ENCODE assay signal across 21 cellular contexts in genomic region chr10:58773942-58774341, GRCh38.
A peak's percentile ranks its signal among the peaks of the same experiment; 100 is the strongest.
DNase-seq lines count a peak whose midpoint lies in the region; ATAC-seq and TF ChIP-seq lines count a peak whose summit lies in the region.
"Had no signal": no experiment of that assay in that cellular context is flagged by ENCODE, and none has a peak within 500 bp of the region (broad histone marks: within the 10 kb centered on the region; RNA-seq: fewer than 3 reads in every experiment).

No MANE protein-coding gene starts in this region.

- H3K18ac ChIP-seq in mesenchymal stem cell (ENCODE audit: low read depth in 1 of 2, low read length in 2 of 2): no peak overlapping the region

- no peaks in the 10 kb centered on the region for H3K9me3 ChIP-seq in left ventricle myocardium inferior (replicated peaks)
- no peaks in the 10 kb centered on the region for H3K9me3 ChIP-seq in mesenchymal stem cell (ENCODE audit: control insufficient read depth, low read length)
- H3K9me3 ChIP-seq in osteoblast (ENCODE audit: low read depth, low read length): no peaks in the 10 kb centered on the region
- no peaks in the 10 kb centered on the region for H3K9me3 ChIP-seq in ascending aorta
- no peaks in the 10 kb centered on the region for H3K9me3 ChIP-seq in breast epithelium
- H3K9me3 ChIP-seq: Peyer's patch had no signal

- H3K79me1 ChIP-seq in mesenchymal stem cell (replicated peaks; ENCODE audit: low read length, poor library complexity, severe bottlenecking): peaks cover 12% of the 10 kb centered on the region

- H3K4me2 ChIP-seq in mesenchymal stem cell (ENCODE audit: low read length, poor library complexity, severe bottlenecking) (no peak overlapping the region), osteoblast (ENCODE audit: insufficient read depth, low read length) (no peak overlapping the region)

- no peak overlapping the region for H3K14ac ChIP-seq in mesenchymal stem cell (ENCODE audit: low read length in 2 of 2)

- H3K23ac ChIP-seq in mesenchymal stem cell (ENCODE audit: low read length in 2 of 2): no peak overlapping the region

- peaks cover 32% of the 10 kb centered on the region for H3K79me2 ChIP-seq in osteoblast (ENCODE audit: insufficient read depth, low read length)

- no peak overlapping the region for H2AK5ac ChIP-seq in mesenchymal stem cell (ENCODE audit: low read length, severe bottlenecking)

- WGBS in mesenchymal stem cell: no CpG with 5 or more reads among the region's 1 CpG

- H3K4me1 ChIP-seq in left ventricle myocardium inferior (peaks cover 26% of the 10 kb centered on the region), mesenchymal stem cell (ENCODE audit: control insufficient read depth, insufficient read depth, low read depth, low read length) (peaks cover 6% of the 10 kb centered on the region), osteoblast (ENCODE audit: insufficient read depth, low read length) (peaks cover 35% of the 10 kb centered on the region), ascending aorta (peaks cover 0 to 6% of the 10 kb centered on the region in 2 donors), breast epithelium (no peaks in the 10 kb centered on the region)
- H3K4me1 ChIP-seq: Peyer's patch had no signal

- no peak for ATAC-seq in left cardiac atrium

- no peak overlapping the region for H4K8ac ChIP-seq in mesenchymal stem cell (ENCODE audit: low read length)

- no peak overlapping the region for H2BK5ac ChIP-seq in mesenchymal stem cell (ENCODE audit: low read depth, low read length, poor library complexity, severe bottlenecking)

- no peak for DNase-seq in left ventricle myocardium inferior
- DNase-seq in left cardiac atrium: no peak
- peak; percentile 45 for DNase-seq in fibroblast of peridontal ligament (ENCODE audit: extremely low read depth)
- no peak for DNase-seq in mesenchymal stem cell
- DNase-seq in superior temporal gyrus (ENCODE audit: extremely low spot score): no peak
- DNase-seq in osteoblast (ENCODE audit: insufficient read length, low spot score, missing footprints): no peak
- DNase-seq in ascending aorta (ENCODE audit: low spot score in 2 of 2): no peak
- DNase-seq in breast epithelium (ENCODE audit: low spot score in 2 of 2): no peak
- DNase-seq: 8988T; AML-193; Calu3; CD8-positive, alpha-beta memory T cell; DMS153; Karpas-422; NCI-H1417; NCI-H1694 treated with DMSO at 0.1 percent for 48 hours; NCI-H2081 treated with DMSO at 0.1 percent for 48 hours; NCI-H446; NCI-H526; Peyer's patch had no signal

- peak overlapping the region; percentile 46 for H3K9ac ChIP-seq in mesenchymal stem cell (ENCODE audit: low read length)

- H2BK15ac ChIP-seq in mesenchymal stem cell (ENCODE audit: low read depth, poor library complexity, severe bottlenecking): no peak overlapping the region

- H3K27me3 ChIP-seq in left ventricle myocardium inferior (ENCODE audit: low read depth): peaks cover 4% of the 10 kb centered on the region
- no peaks in the 10 kb centered on the region for H3K27me3 ChIP-seq in mesenchymal stem cell (ENCODE audit: control insufficient read depth in 1 of 2, insufficient read depth in 1 of 2, low read length in 2 of 2)
- no peaks in the 10 kb centered on the region for H3K27me3 ChIP-seq in osteoblast (ENCODE audit: insufficient read depth, low read length)
- H3K27me3 ChIP-seq in ascending aorta: no peaks in the 10 kb centered on the region
- no peaks in the 10 kb centered on the region for H3K27me3 ChIP-seq in breast epithelium
- H3K27me3 ChIP-seq: Peyer's patch had no signal

- H3K27ac ChIP-seq in left ventricle myocardium inferior (replicated peaks): peak overlapping the region; percentile 47
- no peak overlapping the region for H3K27ac ChIP-seq in mesenchymal stem cell (ENCODE audit: low read length, poor library complexity, severe bottlenecking)
- no peak overlapping the region for H3K27ac ChIP-seq in osteoblast (ENCODE audit: low read depth, low read length)
- H3K27ac ChIP-seq in ascending aorta: no peak overlapping the region
- H3K27ac ChIP-seq in breast epithelium: peak overlapping the region in 1 of 2 donors; percentile 54
- H3K27ac ChIP-seq: C4-2B, Peyer's patch had no signal

- H2AFZ ChIP-seq in mesenchymal stem cell (ENCODE audit: low read depth, low read length) (no peak overlapping the region), osteoblast (ENCODE audit: low read length) (no peak overlapping the region)

- no peak overlapping the region for H3K4me3 ChIP-seq in left ventricle myocardium inferior
- H3K4me3 ChIP-seq in mesenchymal stem cell (ENCODE audit: insufficient read depth in 1 of 2, low read depth in 1 of 2, low read length in 2 of 2): no peak overlapping the region
- H3K4me3 ChIP-seq in osteoblast (ENCODE audit: insufficient read depth, low read length): no peak overlapping the region
- no peak overlapping the region for H3K4me3 ChIP-seq in ascending aorta
- no peak overlapping the region for H3K4me3 ChIP-seq in breast epithelium
- H3K4me3 ChIP-seq: Peyer's patch had no signal

- TF ChIP-seq CTCF in left ventricle myocardium inferior (IDR thresholded peaks at IDR 0.05; ENCODE audit: borderline replicate concordance) (no peak), osteoblast (IDR thresholded peaks at IDR 0.05; ENCODE audit: extremely low read depth, low read depth, low read length) (no peak), ascending aorta (IDR thresholded peaks at IDR 0.05) (no peak), breast epithelium (IDR thresholded peaks at IDR 0.05) (no peak)

- no peak overlapping the region for H2BK12ac ChIP-seq in mesenchymal stem cell (ENCODE audit: low read length in 2 of 2)

- H4K20me1 ChIP-seq in osteoblast (ENCODE audit: insufficient read depth, low read length): peaks cover 14% of the 10 kb centered on the region

- intact Hi-C loops in left ventricle myocardium inferior (cut with micrococcal nuclease) (no loop called here), left cardiac atrium (cut with DNase I) (no loop called here), ascending aorta (cut with DNase I) (no loop called here), breast epithelium (cut with DNase I; ENCODE audit: low total_unique reads) (no loop called here)

- no peak overlapping the region for H2BK120ac ChIP-seq in mesenchymal stem cell (ENCODE audit: low read depth, low read length)

- H3K36me3 ChIP-seq in left ventricle myocardium inferior (no peaks in the 10 kb centered on the region), mesenchymal stem cell (ENCODE audit: control insufficient read depth in 1 of 2, insufficient read depth in 2 of 2, low read depth in 1 of 2, low read length in 2 of 2) (no peaks in the 10 kb centered on the region), osteoblast (ENCODE audit: insufficient read depth, low read length) (no peaks in the 10 kb centered on the region), ascending aorta (no peaks in the 10 kb centered on the region), breast epithelium (no peaks in the 10 kb centered on the region)
- H3K36me3 ChIP-seq: Peyer's patch had no signal

- no peak overlapping the region for H3K4ac ChIP-seq in mesenchymal stem cell (ENCODE audit: low read depth in 1 of 2, low read length in 2 of 2)

- no peak overlapping the region for H4K91ac ChIP-seq in mesenchymal stem cell (ENCODE audit: low read length)

- no peak for TF ChIP-seq POLR2A in breast epithelium (IDR thresholded peaks at IDR 0.05)
